ENCODE assay signal across 8 cellular contexts in the genomic region with DNA sequence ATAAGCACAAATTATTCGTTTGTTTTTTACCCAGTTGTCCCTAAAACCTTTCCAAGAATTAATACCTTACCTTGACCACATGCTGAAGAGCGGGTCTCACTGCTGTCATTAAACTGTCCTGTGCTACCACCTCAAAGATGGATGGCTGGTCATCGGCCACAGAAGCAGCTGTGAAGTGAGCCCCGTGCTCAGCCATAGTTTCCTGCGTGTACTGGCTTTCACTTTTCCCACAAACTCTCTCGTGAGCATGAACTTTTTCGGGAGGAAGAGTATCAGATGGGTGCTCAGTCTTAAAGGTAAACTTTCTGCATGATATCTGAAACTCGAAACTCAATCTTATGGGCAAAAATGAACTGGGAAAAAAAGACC. TPM values are rescaled to one million over a fixed set of nuclear protein-coding genes. Genes with fewer than 3 reads are reported as not detected.
DNase-seq lines count a peak whose midpoint lies in the region; ATAC-seq and TF ChIP-seq lines count a peak whose summit lies in the region.

No MANE protein-coding gene starts in this region.

- intact Hi-C loops in adrenal gland (cut with DNase I), result no loop called here

- peak overlapping the region; percentile 99 for H3K4me3 Mint-ChIP-seq in stimulated activated naive CD8-positive, alpha-beta T cell treated with anti-CD3 and anti-CD28 coated beads, Interleukin-15, Interleukin-2, amounts not matched to agents 100 ng/mL and 50 ng/mL, for 24 hours

- peak overlapping the region in 4 of 5 donors; percentile 76 to 91 (median 87) for H3K27ac ChIP-seq in adrenal gland

- H3K27me3 Mint-ChIP-seq in stimulated activated naive CD8-positive, alpha-beta T cell treated with anti-CD3 and anti-CD28 coated beads, Interleukin-15, Interleukin-2, amounts not matched to agents 100 ng/mL and 50 ng/mL, for 24 hours, result no peaks in the 10 kb centered on the region

- peaks cover 0 to 11% of the 10 kb centered on the region in 2 donors for H3K36me3 ChIP-seq in adrenal gland (replicated peaks in 1 of 2)

- H3K9me3 ChIP-seq in adrenal gland (replicated peaks in 1 of 3) (no peaks in the 10 kb centered on the region), iPS-18c (ENCODE audit: control insufficient read depth, insufficient read depth, low read length) (peaks cover 2% of the 10 kb centered on the region)

- no peak for TF ChIP-seq POLR2A in adrenal gland (IDR thresholded peaks at IDR 0.05)

- peaks cover 32% of the 10 kb centered on the region for H3K4me1 Mint-ChIP-seq in stimulated activated naive CD8-positive, alpha-beta T cell treated with anti-CD3 and anti-CD28 coated beads, Interleukin-15, Interleukin-2, amounts not matched to agents 100 ng/mL and 50 ng/mL, for 24 hours (ENCODE audit: low read depth)

- H3K27ac Mint-ChIP-seq in stimulated activated naive CD8-positive, alpha-beta T cell treated with anti-CD3 and anti-CD28 coated beads, Interleukin-15, Interleukin-2, amounts not matched to agents 100 ng/mL and 50 ng/mL, for 24 hours, result peak overlapping the region; percentile 99

- DNase-seq in AG08395 (ENCODE audit: low spot score) (peak; percentile 24), adrenal gland (peak in 2 of 7 donors; percentile 21 to 27), middle frontal gyrus (ENCODE audit: extremely low spot score, low spot score) (no peak)

- ATAC-seq in HG03066 (IDR thresholded peaks at IDR 0.05; ENCODE audit: low read depth, unreplicated experiment) (peak; percentile 19), GM21529 (IDR thresholded peaks at IDR 0.05; ENCODE audit: unreplicated experiment) (no peak), HG03442 (IDR thresholded peaks at IDR 0.05; ENCODE audit: unreplicated experiment) (no peak)

- H3K4me1 ChIP-seq in adrenal gland (replicated peaks in 1 of 2), result peaks cover 14 to 20% of the 10 kb centered on the region in 2 donors

- H3K4me3 ChIP-seq in adrenal gland (peak overlapping the region in 3 of 4 donors; percentile 29 to 96 (median 58)), iPS-18c (ENCODE audit: insufficient read depth, low read depth, low read length) (peak overlapping the region; percentile 93)

- H3K9me3 Mint-ChIP-seq in stimulated activated naive CD8-positive, alpha-beta T cell treated with anti-CD3 and anti-CD28 coated beads, Interleukin-15, Interleukin-2, amounts not matched to agents 100 ng/mL and 50 ng/mL, for 24 hours, result no peaks in the 10 kb centered on the region

- WGBS in adrenal gland, 4 donors, result 1 to 3% (median 2%) methylated on average over 8 of the region's 8 CpGs

- TF ChIP-seq CTCF in adrenal gland (IDR thresholded peaks at IDR 0.05), result no peak

- no peaks in the 10 kb centered on the region for H3K27me3 ChIP-seq in adrenal gland

- H3K36me3 Mint-ChIP-seq in stimulated activated naive CD8-positive, alpha-beta T cell treated with anti-CD3 and anti-CD28 coated beads, Interleukin-15, Interleukin-2, amounts not matched to agents 100 ng/mL and 50 ng/mL, for 24 hours (ENCODE audit: low read depth), result peaks cover 26% of the 10 kb centered on the region

RNA-seq across cellular contexts. Expression of a gene that starts 0.6 kb away (rescaled TPM):
- total RNA-seq in adrenal gland, result 10 to 100 TPM in 5 of 8 donors, 1 to 10 TPM in 3; 8.9 to 16.3 (median 11.5) TPM
- polyA plus RNA-seq in adrenal gland, result 10 to 100 TPM in 1 of 3 donors, 1 to 10 TPM in 2; 4.2 to 18.5 (median 4.7) TPM

RNA-seq across cellular contexts. Expression of a gene that starts 9.3 kb away (rescaled TPM):
- 100 to 1,000 TPM in 4 of 8 donors, 10 to 100 TPM in 4; 62.4 to 167 (median 111) TPM for total RNA-seq in adrenal gland
- polyA plus RNA-seq in adrenal gland, result 100 to 1,000 TPM in 1 of 3 donors, 10 to 100 TPM in 2; 23.4 to 104 (median 50.5) TPM

RNA-seq across cellular contexts. Expression of a gene that starts 17.2 kb away (rescaled TPM):
- not detected for total RNA-seq in adrenal gland
- polyA plus RNA-seq in adrenal gland, result not detected

RNA-seq across cellular contexts. Expression of a gene that starts 40.3 kb away (rescaled TPM):
- 1 to 10 TPM in 1 of 8 donors, under 1 TPM in 6, not detected in 1; 0.32 to 2.0 (median 0.55) TPM for total RNA-seq in adrenal gland
- under 1 TPM; 0.13 to 0.59 (median 0.32) TPM for polyA plus RNA-seq in adrenal gland
